Comparison of ENCODE assay signal across 18 cellular contexts in the genomic region with DNA sequence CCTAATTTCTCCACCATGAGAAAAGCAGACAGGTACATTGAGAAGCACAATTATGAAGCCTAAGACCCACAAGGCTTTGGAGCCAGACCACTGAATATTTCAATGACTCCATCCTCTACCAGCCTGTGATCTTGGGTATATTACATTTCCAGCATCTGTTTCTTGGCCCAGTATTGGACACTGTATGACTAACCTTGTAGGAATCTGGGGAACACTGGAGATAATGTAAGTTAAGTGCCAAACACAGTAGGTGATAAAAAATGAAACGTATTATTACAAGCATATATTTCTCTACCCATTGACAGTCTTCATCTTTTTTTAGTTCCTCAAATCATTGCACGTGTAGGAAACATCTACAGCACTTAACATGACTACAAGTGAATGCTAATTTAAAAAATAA. TPM values are rescaled to one million over a fixed set of nuclear protein-coding genes. Genes with fewer than 3 reads are reported as not detected.
DNase-seq lines count a peak whose midpoint lies in the region; ATAC-seq and TF ChIP-seq lines count a peak whose summit lies in the region.
"Had no signal": no experiment of that assay in that cellular context is flagged by ENCODE, and none has a peak within 500 bp of the region (broad histone marks: within the 10 kb centered on the region; RNA-seq: fewer than 3 reads in every experiment).

No MANE protein-coding gene starts in this region.

- peaks cover 8% of the 10 kb centered on the region for H3K9me3 Mint-ChIP-seq in stimulated activated memory B cell treated with anti-CD40 and anti-IgM and Interleukin-4, amounts not matched to agents 10 μg/mL and 1 μg/mL and 100 μg/mL, for 72 hours
- H3K9me3 Mint-ChIP-seq: activated naive CD4-positive, alpha-beta T cell treated with anti-CD3 and anti-CD28 coated beads, Interleukin-2, amount 10 ng/mL, durations not matched to agents 7 days and 5 days; CD4-positive, CD25-positive, alpha-beta regulatory T cell had no signal

- no peaks in the 10 kb centered on the region for H3K79me2 ChIP-seq in PC-3 (ENCODE audit: low read length)
- H3K79me2 ChIP-seq in Karpas-422 (ENCODE audit: low read length) = no peaks in the 10 kb centered on the region

- no peaks in the 10 kb centered on the region for H3K9me2 ChIP-seq in PC-3 (replicated peaks; ENCODE audit: low read length)
- H3K9me2 ChIP-seq in Karpas-422 (replicated peaks; ENCODE audit: insufficient read depth, low read length) = no peaks in the 10 kb centered on the region

- DNase-seq in HCEC 1CT (peak; percentile 71), PC-3 (peak; percentile 36), dermis blood vessel endothelial cell (peak; percentile 42), stromal cell of bone marrow (ENCODE audit: low read depth) (peak; percentile 12), Karpas-422 (no peak), retina (no peak)
- DNase-seq: activated CD4-positive, alpha-beta T cell treated with anti-CD3 and anti-CD28 coated beads, Interleukin-2, amount 50 U/mL, for 1 hour; activated naive CD4-positive, alpha-beta T cell treated with anti-CD3 and anti-CD28 coated beads, Interleukin-2, amount 10 ng/mL, durations not matched to agents 7 days and 5 days; activated T-cell treated with anti-CD3 and anti-CD28 coated beads for 4 hours; CD4-positive, CD25-positive, alpha-beta regulatory T cell; DND-41; effector memory CD4-positive, alpha-beta T cell; foreskin melanocyte; left lung; MG63; NCI-H2029 treated with DMSO at 0.1 percent for 48 hours; trophoblast cell had no signal

- H3K27me3 ChIP-seq in PC-3 (ENCODE audit: low read length) = no peaks in the 10 kb centered on the region
- no peaks in the 10 kb centered on the region for H3K27me3 ChIP-seq in Karpas-422 (ENCODE audit: low read length)
- H3K27me3 ChIP-seq: left lung, MG63 had no signal

- no peak for TF ChIP-seq CTCF in PC-3 (conservative IDR thresholded peaks at IDR 0.05; ENCODE audit: low read depth, low read length)

- CTCF ChIA-PET in PC-3 (lab: Charles Lee) = no interaction called here

- peak; percentile 38 for ATAC-seq in PC-3
- no peak for ATAC-seq in stimulated activated memory B cell treated with anti-CD40 and anti-IgM and Interleukin-4, amounts not matched to agents 10 μg/mL and 1 μg/mL and 100 μg/mL, for 72 hours
- ATAC-seq: left lung had no signal

- H3K36me3 ChIP-seq in PC-3 (ENCODE audit: low read depth, low read length) (no peaks in the 10 kb centered on the region), Karpas-422 (ENCODE audit: insufficient read depth, low read length) (no peaks in the 10 kb centered on the region)
- H3K36me3 ChIP-seq: left lung, MG63 had no signal

- peaks cover 24% of the 10 kb centered on the region for H3K4me1 Mint-ChIP-seq in stimulated activated memory B cell treated with anti-CD40 and anti-IgM and Interleukin-4, amounts not matched to agents 10 μg/mL and 1 μg/mL and 100 μg/mL, for 72 hours
- H3K4me1 Mint-ChIP-seq: activated naive CD4-positive, alpha-beta T cell treated with anti-CD3 and anti-CD28 coated beads, Interleukin-2, amount 10 ng/mL, durations not matched to agents 7 days and 5 days; CD4-positive, CD25-positive, alpha-beta regulatory T cell had no signal

- intact Hi-C loops in PC-3 (cut with micrococcal nuclease) = no loop called here

- no peak overlapping the region for H3K4me3 Mint-ChIP-seq in stimulated activated memory B cell treated with anti-CD40 and anti-IgM and Interleukin-4, amounts not matched to agents 10 μg/mL and 1 μg/mL and 100 μg/mL, for 72 hours
- H3K4me3 Mint-ChIP-seq: activated naive CD4-positive, alpha-beta T cell treated with anti-CD3 and anti-CD28 coated beads, Interleukin-2, amount 10 ng/mL, durations not matched to agents 7 days and 5 days; CD4-positive, CD25-positive, alpha-beta regulatory T cell had no signal

- no peak overlapping the region for H3K27ac Mint-ChIP-seq in stimulated activated memory B cell treated with anti-CD40 and anti-IgM and Interleukin-4, amounts not matched to agents 10 μg/mL and 1 μg/mL and 100 μg/mL, for 72 hours
- H3K27ac Mint-ChIP-seq: activated naive CD4-positive, alpha-beta T cell treated with anti-CD3 and anti-CD28 coated beads, Interleukin-2, amount 10 ng/mL, durations not matched to agents 7 days and 5 days; CD4-positive, CD25-positive, alpha-beta regulatory T cell had no signal

- POLR2A ChIA-PET in PC-3 (lab: Charles Lee; ENCODE audit: unreplicated experiment) = no interaction called here

- no TSS peak for BruUV-seq in PC-3 (replicated peaks; lab: Mats Ljungman, UMichigan)

- peaks cover 10% of the 10 kb centered on the region for H3K36me3 Mint-ChIP-seq in stimulated activated memory B cell treated with anti-CD40 and anti-IgM and Interleukin-4, amounts not matched to agents 10 μg/mL and 1 μg/mL and 100 μg/mL, for 72 hours
- H3K36me3 Mint-ChIP-seq: activated naive CD4-positive, alpha-beta T cell treated with anti-CD3 and anti-CD28 coated beads, Interleukin-2, amount 10 ng/mL, durations not matched to agents 7 days and 5 days; CD4-positive, CD25-positive, alpha-beta regulatory T cell had no signal

- H3K9ac ChIP-seq in PC-3 (ENCODE audit: low read length) = no peak overlapping the region
- H3K9ac ChIP-seq in Karpas-422 (ENCODE audit: low read length) = no peak overlapping the region

- H2AFZ ChIP-seq in PC-3 (ENCODE audit: low read length) = no peak overlapping the region
- H2AFZ ChIP-seq in Karpas-422 (ENCODE audit: low read length) = no peak overlapping the region

- no peaks in the 10 kb centered on the region for H3K9me3 ChIP-seq in PC-3 (ENCODE audit: low read length)
- no peaks in the 10 kb centered on the region for H3K9me3 ChIP-seq in Karpas-422 (ENCODE audit: low read length)
- H3K9me3 ChIP-seq: left lung had no signal

- H3K4me1 ChIP-seq in PC-3 (ENCODE audit: insufficient read depth, low read length) (peaks cover 22% of the 10 kb centered on the region), Karpas-422 (ENCODE audit: low read length) (peaks cover 4% of the 10 kb centered on the region; the same call in 1 of the 2 replicates)
- H3K4me1 ChIP-seq: left lung had no signal

- no peaks in the 10 kb centered on the region for H3K27me3 Mint-ChIP-seq in stimulated activated memory B cell treated with anti-CD40 and anti-IgM and Interleukin-4, amounts not matched to agents 10 μg/mL and 1 μg/mL and 100 μg/mL, for 72 hours

- no peaks in the 10 kb centered on the region for H3F3A ChIP-seq in PC-3 (ENCODE audit: low read length, unreplicated experiment)

- no peak overlapping the region for H3K4me2 ChIP-seq in PC-3 (ENCODE audit: low read length)
- no peak overlapping the region for H3K4me2 ChIP-seq in Karpas-422 (ENCODE audit: low read depth, low read length, poor library complexity, severe bottlenecking)

- H3K27ac ChIP-seq in PC-3 (ENCODE audit: low read length) (no peak overlapping the region), Karpas-422 (ENCODE audit: low read length) (no peak overlapping the region)
- H3K27ac ChIP-seq: left lung had no signal

- H3K4me3 ChIP-seq in PC-3 (ENCODE audit: low read length) (no peak overlapping the region), Karpas-422 (ENCODE audit: low read length) (no peak overlapping the region)
- H3K4me3 ChIP-seq: left lung, MG63 had no signal

- no peaks in the 10 kb centered on the region for H4K20me1 ChIP-seq in PC-3 (ENCODE audit: low read length)
- H4K20me1 ChIP-seq in Karpas-422 (ENCODE audit: insufficient read depth, low read depth, low read length) = no peaks in the 10 kb centered on the region

RNA-seq across cellular contexts. Expression of a gene that starts 28.6 kb away (rescaled TPM):
- total RNA-seq in PC-3 (2014; rRNA removed) = 8.4 and 9.1 TPM in 2 replicates
- 15.0 and 19.3 TPM in 2 replicates for total RNA-seq in dermis blood vessel endothelial cell
- total RNA-seq in Karpas-422 (2014; rRNA removed; shearing (Covaris generic); ENCODE audit: low replicate concordance) = 7.6 and 16.8 TPM in 2 replicates

RNA-seq across cellular contexts. Expression of a gene that starts 29.1 kb away (rescaled TPM):
- 3.9 and 5.0 TPM in 2 replicates for total RNA-seq in PC-3 (2014; rRNA removed)
- 0.17 and 0.93 TPM in 2 replicates for total RNA-seq in dermis blood vessel endothelial cell
- total RNA-seq in Karpas-422 (2014; rRNA removed; shearing (Covaris generic); ENCODE audit: low replicate concordance) = 0.07 TPM in 1 of 2 replicates, not detected in the other

RNA-seq across cellular contexts. Expression of a gene that starts 52.7 kb away (rescaled TPM):
- total RNA-seq in PC-3 (2014; rRNA removed) = 234 and 278 TPM in 2 replicates
- total RNA-seq in dermis blood vessel endothelial cell = 106 and 173 TPM in 2 replicates
- 60.8 and 61.1 TPM in 2 replicates for total RNA-seq in Karpas-422 (2014; rRNA removed; shearing (Covaris generic); ENCODE audit: low replicate concordance)

Comparison
In these comparisons a context has a peak if more than half of its experiments do, and no peak if none do; other contexts are left out.
1. DNase-seq: peak in HCEC 1CT (single experiment), PC-3 (single experiment), dermis blood vessel endothelial cell (single experiment) and stromal cell of bone marrow (single experiment); none in Karpas-422 (single experiment) and retina (single experiment).